ENCODE assay signal across 1 cellular context in genomic region chr4:38455092-38455855, GRCh38.
TF ChIP-seq lines count a peak whose summit lies in the region.

No MANE protein-coding gene starts in this region.

TF ChIP-seq in GM12878, 131 proteins besides CTCF, POLR2A, EP300 and RAD21 (continued from another document and continues in another):
- 0 out of 2 replicates have a peak, but pooled peaks have one; percentile 45 for TF ChIP-seq STAT3 (IDR thresholded peaks at IDR 0.05; ENCODE audit: low read depth, low read length)
- TF ChIP-seq KAT2A (conservative IDR thresholded peaks at IDR 0.05; ENCODE audit: control insufficient read depth, low read depth, low read length), result no peak
- TF ChIP-seq EED (IDR thresholded peaks at IDR 0.05; ENCODE audit: low read depth), result peak; percentile 73
- TF ChIP-seq SMARCA5 (IDR thresholded peaks at IDR 0.05), result no peak
- peak; percentile 72 for TF ChIP-seq NFIC (IDR thresholded peaks at IDR 0.05; ENCODE audit: low read depth, low read length)
- TF ChIP-seq NR2C1 (IDR thresholded peaks at IDR 0.05), result no peak
- TF ChIP-seq POLR2AphosphoS2 (IDR thresholded peaks at IDR 0.05; ENCODE audit: low read depth, low read length), result no peak
- no peak for TF ChIP-seq ZNF274 (IDR thresholded peaks at IDR 0.05; ENCODE audit: insufficient read depth, insufficient read length)
- no peak for TF ChIP-seq GATAD2B (conservative IDR thresholded peaks at IDR 0.05; ENCODE audit: low read depth)
- no peak for TF ChIP-seq IRF4 (IDR thresholded peaks at IDR 0.05; ENCODE audit: low read depth, low read length)
- peak; percentile 78; the same call in 1 of the 2 replicates for TF ChIP-seq CBX5 (IDR thresholded peaks at IDR 0.05; ENCODE audit: low read depth)
- TF ChIP-seq RCOR1 (conservative IDR thresholded peaks at IDR 0.05; ENCODE audit: low read depth, low read length), result no peak
- TF ChIP-seq SKIL (IDR thresholded peaks at IDR 0.05; ENCODE audit: low read depth, poor library complexity, severe bottlenecking), result no peak
- no peak for TF ChIP-seq MYB (IDR thresholded peaks at IDR 0.05; ENCODE audit: borderline replicate concordance, low read depth, low read length)
- TF ChIP-seq SIX5 (IDR thresholded peaks at IDR 0.05; ENCODE audit: low read depth, low read length, severe bottlenecking), result no peak
- 0 out of 2 replicates have a peak, but pooled peaks have one; percentile 62 for TF ChIP-seq YY1 (IDR thresholded peaks at IDR 0.05; ENCODE audit: low read depth, low read length)
- no peak for TF ChIP-seq SREBF2 (IDR thresholded peaks at IDR 0.05; ENCODE audit: low read length)
- TF ChIP-seq ELK1 (IDR thresholded peaks at IDR 0.05; ENCODE audit: low read depth, low read length), result no peak
- no peak for TF ChIP-seq SP1 (IDR thresholded peaks at IDR 0.05; ENCODE audit: low read depth, low read length)
- no peak for TF ChIP-seq ZZZ3 (IDR thresholded peaks at IDR 0.05; ENCODE audit: control insufficient read depth, insufficient read length, low read depth)
- no peak for TF ChIP-seq SUPT20H (IDR thresholded peaks at IDR 0.05; ENCODE audit: borderline replicate concordance, control insufficient read depth, low read depth, low read length)
- TF ChIP-seq KDM1A (IDR thresholded peaks at IDR 0.05; ENCODE audit: borderline replicate concordance), result no peak
- TF ChIP-seq PAX5 (IDR thresholded peaks at IDR 0.05; ENCODE audit: borderline replicate concordance, low read depth, low read length), result no peak
- TF ChIP-seq BHLHE40 (IDR thresholded peaks at IDR 0.05; ENCODE audit: borderline replicate concordance in 1 of 2, low read depth in 2 of 2, low read length in 1 of 2), result no peak
- 0 out of 2 replicates have a peak, but pooled peaks have one; percentile 31 for TF ChIP-seq RELB (IDR thresholded peaks at IDR 0.05; ENCODE audit: low read depth)
- TF ChIP-seq TBL1XR1 (IDR thresholded peaks at IDR 0.05; ENCODE audit: low read depth, low read length), result no peak
- TF ChIP-seq ATF7 (IDR thresholded peaks at IDR 0.05; ENCODE audit: low read depth), result no peak
- no peak for TF ChIP-seq FOS (IDR thresholded peaks at IDR 0.05; ENCODE audit: borderline replicate concordance, extremely low read depth, insufficient read length)
- no peak for TF ChIP-seq CREM (IDR thresholded peaks at IDR 0.05; ENCODE audit: low read depth)
- TF ChIP-seq IKZF1 (conservative IDR thresholded peaks at IDR 0.05), result 0 out of 2 replicates have a peak, but pooled peaks have one; percentile 23
- TF ChIP-seq CHD4 (IDR thresholded peaks at IDR 0.05), result no peak
- TF ChIP-seq MTA3 (IDR thresholded peaks at IDR 0.05; ENCODE audit: borderline replicate concordance, low read length), result no peak
- TF ChIP-seq RFX5 (IDR thresholded peaks at IDR 0.05; ENCODE audit: low read depth, low read length), result no peak
- no peak for TF ChIP-seq NFYA (IDR thresholded peaks at IDR 0.05; ENCODE audit: borderline replicate concordance, low read depth, low read length)
- TF ChIP-seq ZNF592 (IDR thresholded peaks at IDR 0.05), result no peak
- no peak; the same call in 1 of the 2 replicates for TF ChIP-seq SMAD5 (IDR thresholded peaks at IDR 0.05; ENCODE audit: low read depth)
- TF ChIP-seq RB1 (IDR thresholded peaks at IDR 0.05; ENCODE audit: borderline replicate concordance), result no peak
- no peak for TF ChIP-seq REST (IDR thresholded peaks at IDR 0.05; ENCODE audit: low read depth, low read length)
- no peak for TF ChIP-seq IRF5 (IDR thresholded peaks at IDR 0.05; ENCODE audit: borderline replicate concordance)
- TF ChIP-seq PKNOX1 (IDR thresholded peaks at IDR 0.05), result no peak
- no peak for TF ChIP-seq SUZ12 (IDR thresholded peaks at IDR 0.05; ENCODE audit: unreplicated experiment)
- peak; percentile 62 for TF ChIP-seq PML (IDR thresholded peaks at IDR 0.05; ENCODE audit: low read length)
- TF ChIP-seq MYC (IDR thresholded peaks at IDR 0.05; ENCODE audit: insufficient read depth, insufficient read length, insufficient replicate concordance, low read length, severe bottlenecking), result no peak
- TF ChIP-seq CEBPB (IDR thresholded peaks at IDR 0.05; ENCODE audit: borderline replicate concordance in 1 of 2, low read depth in 2 of 2, low read length in 2 of 2), result no peak; a peak in 1 of 4 replicates
- no peak for TF ChIP-seq ZBTB40 (IDR thresholded peaks at IDR 0.05; ENCODE audit: borderline replicate concordance)
- TF ChIP-seq ETV6 (conservative IDR thresholded peaks at IDR 0.05 in 1 of 2, IDR thresholded peaks at IDR 0.05 in 1 of 2; ENCODE audit: borderline replicate concordance in 1 of 2, low read depth in 1 of 2), result no peak
